Comparison of ENCODE assay signal across 14 cellular contexts in genomic region chr3:140573011-140573410, GRCh38.
A peak's percentile ranks its signal among the peaks of the same experiment; 100 is the strongest.
DNase-seq lines count a peak whose midpoint lies in the region; ATAC-seq lines count a peak whose summit lies in the region.
"Had no signal": no experiment of that assay in that cellular context is flagged by ENCODE, and none has a peak within 500 bp of the region (broad histone marks: within the 10 kb centered on the region; RNA-seq: fewer than 3 reads in every experiment).

No MANE protein-coding gene starts in this region.

- intact Hi-C loops in right cardiac atrium (cut with DNase I), result no loop called here

- no peaks in the 10 kb centered on the region for H3K9me3 ChIP-seq in right cardiac atrium (ENCODE audit: control insufficient read depth, low read length)
- H3K9me3 ChIP-seq: HAP-1 had no signal

- no peak overlapping the region for H3K27ac ChIP-seq in right cardiac atrium (ENCODE audit: low read length)

- no peak overlapping the region for H3K4me3 Mint-ChIP-seq in natural killer cell treated with Interleukin-12 subunit alpha and Interleukin-12 subunit beta and Interleukin-15 and Interleukin-18, amount 100 ng/mL, for 72 hours
- H3K4me3 Mint-ChIP-seq: T-helper 1 cell treated with Interleukin-12 subunit alpha and Interleukin-12 subunit beta and Interleukin-4 antibody, amounts not matched to agents 30 μg/mL and 1 μg/mL, for 36 hours had no signal

- no peak overlapping the region for H3K4me3 ChIP-seq in right cardiac atrium (ENCODE audit: low read length)
- H3K4me3 ChIP-seq: HAP-1 had no signal

- peaks cover 0 to 5% of the 10 kb centered on the region in 2 donors for H3K27me3 Mint-ChIP-seq in natural killer cell treated with Interleukin-12 subunit alpha and Interleukin-12 subunit beta and Interleukin-15 and Interleukin-18, amount 100 ng/mL, for 72 hours

- ATAC-seq in right cardiac atrium, result peak; percentile 51 to 69
- no peak for ATAC-seq in natural killer cell treated with Interleukin-12 subunit alpha and Interleukin-12 subunit beta and Interleukin-15 and Interleukin-18, amount 100 ng/mL, for 72 hours

- in situ Hi-C loops in G401 (cut with HindIII; ENCODE audit: low sequenced_read_pairs), result no loop called here

- DNase-seq in Ammon's horn (ENCODE audit: low spot score) (peak; percentile 43), G401 (ENCODE audit: low spot score) (peak; percentile 3), NCI-H774 (lab: John Stamatoyannopoulos, UW) (peak; percentile 56), right cardiac atrium (peak in 1 of 3 donors; percentile 58), RPMI8226 (no peak)
- no peak for DNase-seq in activated naive CD4-positive, alpha-beta T cell treated with Interleukin-2 at 50 U/mL for 16 hours
- no peak for DNase-seq in natural killer cell treated with Interleukin-12 subunit alpha and Interleukin-12 subunit beta and Interleukin-15 and Interleukin-18, amount 100 ng/mL, for 72 hours (ENCODE audit: low spot score)
- DNase-seq: DMS79, Kasumi-1, NCI-H1694, NCI-H2171, NCI-H510A treated with DMSO at 0.1 percent for 48 hours had no signal

- H3K9me3 Mint-ChIP-seq in natural killer cell treated with Interleukin-12 subunit alpha and Interleukin-12 subunit beta and Interleukin-15 and Interleukin-18, amount 100 ng/mL, for 72 hours, result no peaks in the 10 kb centered on the region
- H3K9me3 Mint-ChIP-seq: T-helper 1 cell treated with Interleukin-12 subunit alpha and Interleukin-12 subunit beta and Interleukin-4 antibody, amounts not matched to agents 30 μg/mL and 1 μg/mL, for 36 hours had no signal

- 52% methylated on average over 3 of the region's 3 CpGs for WGBS in right cardiac atrium

- H3K4me1 Mint-ChIP-seq in natural killer cell treated with Interleukin-12 subunit alpha and Interleukin-12 subunit beta and Interleukin-15 and Interleukin-18, amount 100 ng/mL, for 72 hours (ENCODE audit: low read depth in 2 of 2), result no peaks in the 10 kb centered on the region

- H3K27ac Mint-ChIP-seq in natural killer cell treated with Interleukin-12 subunit alpha and Interleukin-12 subunit beta and Interleukin-15 and Interleukin-18, amount 100 ng/mL, for 72 hours, result no peak overlapping the region
- H3K27ac Mint-ChIP-seq: T-helper 1 cell treated with Interleukin-12 subunit alpha and Interleukin-12 subunit beta and Interleukin-4 antibody, amounts not matched to agents 30 μg/mL and 1 μg/mL, for 36 hours had no signal

- no peaks in the 10 kb centered on the region for H3K36me3 Mint-ChIP-seq in natural killer cell treated with Interleukin-12 subunit alpha and Interleukin-12 subunit beta and Interleukin-15 and Interleukin-18, amount 100 ng/mL, for 72 hours

- H3K27me3 ChIP-seq in right cardiac atrium (ENCODE audit: control insufficient read depth, insufficient read depth), result no peaks in the 10 kb centered on the region

- H3K4me1 ChIP-seq in right cardiac atrium (ENCODE audit: control insufficient read depth, insufficient read depth, low read length), result peaks cover 11% of the 10 kb centered on the region
- H3K4me1 ChIP-seq: HAP-1 had no signal

Comparison
In these comparisons a context has a peak if more than half of its experiments do, and no peak if none do; other contexts are left out.
1. DNase-seq: peak in Ammon's horn (single experiment), G401 (single experiment) and NCI-H774 (single experiment); none in RPMI8226 (single experiment), activated naive CD4-positive, alpha-beta T cell treated with Interleukin-2 at 50 U/mL for 16 hours (single experiment) and natural killer cell treated with Interleukin-12 subunit alpha and Interleukin-12 subunit beta and Interleukin-15 and Interleukin-18, amount 100 ng/mL, for 72 hours (single experiment).
2. ATAC-seq: peak in right cardiac atrium (2 of 2); none in natural killer cell treated with Interleukin-12 subunit alpha and Interleukin-12 subunit beta and Interleukin-15 and Interleukin-18, amount 100 ng/mL, for 72 hours (0 of 2).